ENCODE assay signal across 9 cellular contexts in the genomic region with DNA sequence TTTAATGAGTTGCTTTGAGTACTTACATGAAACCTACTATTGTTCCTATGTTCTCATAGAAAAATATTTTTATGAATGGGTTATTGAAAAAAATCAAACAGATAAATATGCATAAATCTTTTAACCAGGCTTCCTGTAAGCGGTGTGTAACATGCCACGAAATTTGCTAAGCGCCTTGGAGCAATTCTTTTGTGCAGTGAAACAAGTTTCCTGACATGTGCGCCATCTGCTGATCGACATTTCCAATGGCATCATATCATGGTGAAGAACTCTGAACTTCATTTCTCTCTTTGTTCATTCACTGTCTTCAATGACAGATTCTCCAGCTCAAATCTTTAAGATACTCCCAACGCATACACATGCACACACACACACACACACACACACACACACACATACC.
DNase-seq lines count a peak whose midpoint lies in the region; ATAC-seq and TF ChIP-seq lines count a peak whose summit lies in the region.
"Had no signal": no experiment of that assay in that cellular context is flagged by ENCODE, and none has a peak within 500 bp of the region (broad histone marks: within the 10 kb centered on the region; RNA-seq: fewer than 3 reads in every experiment).

No MANE protein-coding gene starts in this region.

- no peaks in the 10 kb centered on the region for H4K20me1 ChIP-seq in OCI-LY7 (ENCODE audit: insufficient read depth, low read length)

- no peaks in the 10 kb centered on the region for H3K9me3 ChIP-seq in OCI-LY7 (ENCODE audit: low read length)
- no peaks in the 10 kb centered on the region for H3K9me3 ChIP-seq in gastroesophageal sphincter

- H3K9me2 ChIP-seq in OCI-LY7 (ENCODE audit: insufficient read depth, low read length) = no peaks in the 10 kb centered on the region

- H3K27ac ChIP-seq in OCI-LY7 (ENCODE audit: low read depth, low read length, poor library complexity, severe bottlenecking) (no peak overlapping the region), gastroesophageal sphincter (no peak overlapping the region)

- peak; percentile 78 for TF ChIP-seq CTCF in OCI-LY7 (conservative IDR thresholded peaks at IDR 0.05; ENCODE audit: low read length)
- no peak for TF ChIP-seq CTCF in lower leg skin (IDR thresholded peaks at IDR 0.05)
- TF ChIP-seq CTCF in gastroesophageal sphincter (IDR thresholded peaks at IDR 0.05) = peak in 2 of 4 experiments; percentile 37 to 43

- no peaks in the 10 kb centered on the region for H3K36me3 Mint-ChIP-seq in activated naive CD4-positive, alpha-beta T cell treated with anti-CD3 and anti-CD28 coated beads, Interleukin-2, amount 50 U/mL, for 72 hours
- H3K36me3 Mint-ChIP-seq: activated naive CD4-positive, alpha-beta T cell treated with anti-CD3 and anti-CD28 coated beads, Interleukin-2, amount 50 U/mL, for 24 hours had no signal

- H3K79me2 ChIP-seq in OCI-LY7 (ENCODE audit: insufficient read depth, low read depth, low read length) = no peaks in the 10 kb centered on the region

- no peak overlapping the region for H3K4me2 ChIP-seq in OCI-LY7 (ENCODE audit: low read length)

- no TSS peak for BruUV-seq in OCI-LY7 (replicated peaks; lab: Mats Ljungman, UMichigan)

- ATAC-seq in GM21737 (IDR thresholded peaks at IDR 0.05; ENCODE audit: unreplicated experiment) = peak; percentile 93
- no peak for ATAC-seq in gastroesophageal sphincter
- no peak for ATAC-seq in activated naive CD4-positive, alpha-beta T cell treated with anti-CD3 and anti-CD28 coated beads, Interleukin-2, amount 50 U/mL, for 72 hours

- no peaks in the 10 kb centered on the region for H3K27me3 ChIP-seq in gastroesophageal sphincter

- H3K9me3 Mint-ChIP-seq in activated naive CD4-positive, alpha-beta T cell treated with anti-CD3 and anti-CD28 coated beads, Interleukin-2, amount 50 U/mL, for 72 hours = peaks cover 0 to 9% of the 10 kb centered on the region in 2 donors
- H3K9me3 Mint-ChIP-seq: activated naive CD4-positive, alpha-beta T cell treated with anti-CD3 and anti-CD28 coated beads, Interleukin-2, amount 50 U/mL, for 24 hours had no signal

- H3K36me3 ChIP-seq in OCI-LY7 (ENCODE audit: insufficient read depth, low read length) (no peaks in the 10 kb centered on the region), gastroesophageal sphincter (no peaks in the 10 kb centered on the region)

- H3K4me1 ChIP-seq in OCI-LY7 (ENCODE audit: insufficient read depth, low read length, poor library complexity, severe bottlenecking) (no peaks in the 10 kb centered on the region), gastroesophageal sphincter (no peaks in the 10 kb centered on the region)

- POLR2A ChIA-PET in OCI-LY7 (lab: Charles Lee) = interaction anchor here (0.5 kb wide), 1 partner anchor 40 kb away, joined by 3 read pairs; no protein-coding TSS in a partner anchor

- TF ChIP-seq EP300 in gastroesophageal sphincter (IDR thresholded peaks at IDR 0.05) = no peak

- no peak overlapping the region for H2AFZ ChIP-seq in OCI-LY7 (ENCODE audit: low read length)

- TF ChIP-seq POLR2A in lower leg skin (IDR thresholded peaks at IDR 0.05) (no peak), gastroesophageal sphincter (IDR thresholded peaks at IDR 0.05) (no peak)

- DNase-seq in GM04504 (ENCODE audit: low read depth) (peak; percentile 54), LHCN-M2 (ENCODE audit: low read depth) (peak; percentile 76), OCI-LY7 (ENCODE audit: low spot score) (peak; percentile 55), dermis microvascular lymphatic vessel endothelial cell (ENCODE audit: low read depth in 2 of 2) (peak; percentile 58 to 80), lower leg skin (ENCODE audit: low spot score in 2 of 2) (peak; percentile 53 to 85)
- DNase-seq in activated naive CD4-positive, alpha-beta T cell treated with anti-CD3 and anti-CD28 coated beads, Interleukin-2, amount 50 U/mL, for 72 hours (ENCODE audit: low spot score in 2 of 2) = no peak

- WGBS in lower leg skin, 2 donors = 6 to 7% methylated on average over 6 of the region's 6 CpGs
- WGBS in gastroesophageal sphincter (ENCODE audit: low coverage in 1 of 2), 2 donors = 18% methylated on average over 6 of the region's 6 CpGs

- no peak overlapping the region for H3K4me3 ChIP-seq in OCI-LY7 (ENCODE audit: low read depth, low read length, poor library complexity, severe bottlenecking)
- no peak overlapping the region for H3K4me3 ChIP-seq in lower leg skin (ENCODE audit: low read depth, poor library complexity, severe bottlenecking)
- H3K4me3 ChIP-seq in gastroesophageal sphincter = no peak overlapping the region

- CTCF ChIA-PET in OCI-LY7 (lab: Charles Lee; ENCODE audit: unreplicated experiment) = no interaction called here

- H3K27ac Mint-ChIP-seq in activated naive CD4-positive, alpha-beta T cell treated with anti-CD3 and anti-CD28 coated beads, Interleukin-2, amount 50 U/mL, for 72 hours = no peak overlapping the region
- H3K27ac Mint-ChIP-seq: activated naive CD4-positive, alpha-beta T cell treated with anti-CD3 and anti-CD28 coated beads, Interleukin-2, amount 50 U/mL, for 24 hours had no signal

- intact Hi-C loops in OCI-LY7 (cut with micrococcal nuclease; ENCODE audit: unreplicated experiment) (loop anchor here (10.0 kb wide), 1 partner anchor 640 kb away; no protein-coding TSS in a partner anchor), lower leg skin (cut with DNase I; ENCODE audit: low total_unique reads) (loop anchor here (10.0 kb wide), 2 partner anchors 530 to 630 kb away; no protein-coding TSS in a partner anchor)

Comparison
In these comparisons a context has a peak if more than half of its experiments do, and no peak if none do; other contexts are left out.
1. DNase-seq: peak in GM04504 (single experiment), LHCN-M2 (single experiment), OCI-LY7 (single experiment), dermis microvascular lymphatic vessel endothelial cell (2 of 2) and lower leg skin (2 of 2); none in activated naive CD4-positive, alpha-beta T cell treated with anti-CD3 and anti-CD28 coated beads, Interleukin-2, amount 50 U/mL, for 72 hours (0 of 2).